Comparison of ENCODE assay signal across 1 cellular context in the genomic region with DNA sequence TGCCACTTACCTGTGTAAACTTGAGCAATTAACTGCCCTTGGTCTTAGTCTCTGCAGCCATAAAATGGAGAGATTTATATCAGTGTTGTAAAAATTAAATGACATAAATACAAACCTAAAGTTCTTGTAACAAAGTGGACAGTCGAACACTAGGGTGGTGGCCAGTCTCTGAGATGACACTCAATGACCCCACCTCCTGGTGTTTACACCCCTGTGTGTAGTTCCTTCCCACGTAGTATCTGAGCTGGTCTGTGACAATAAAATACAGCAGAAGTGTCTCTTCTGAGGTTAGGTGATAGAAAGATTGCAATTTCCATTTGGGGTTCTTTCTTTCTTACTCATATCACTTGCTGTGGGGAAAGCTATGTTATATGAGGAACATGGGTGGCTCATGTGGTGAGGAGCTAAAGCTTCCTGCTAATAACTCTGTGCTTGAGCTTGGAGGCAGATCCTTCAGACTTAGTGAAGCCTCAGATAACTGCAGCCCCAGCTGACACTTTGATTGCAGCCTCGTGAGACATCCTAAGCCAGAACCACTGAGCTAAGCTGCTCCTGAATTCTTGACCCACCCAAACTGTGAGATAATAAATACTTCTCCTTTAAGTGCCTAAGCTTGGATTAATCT.
TF ChIP-seq lines count a peak whose summit lies in the region.

No MANE protein-coding gene starts in this region.

TF ChIP-seq in SK-N-SH, 30 proteins besides CTCF, POLR2A, EP300 and RAD21 (continued from another document):
- TF ChIP-seq, protein P1, sequence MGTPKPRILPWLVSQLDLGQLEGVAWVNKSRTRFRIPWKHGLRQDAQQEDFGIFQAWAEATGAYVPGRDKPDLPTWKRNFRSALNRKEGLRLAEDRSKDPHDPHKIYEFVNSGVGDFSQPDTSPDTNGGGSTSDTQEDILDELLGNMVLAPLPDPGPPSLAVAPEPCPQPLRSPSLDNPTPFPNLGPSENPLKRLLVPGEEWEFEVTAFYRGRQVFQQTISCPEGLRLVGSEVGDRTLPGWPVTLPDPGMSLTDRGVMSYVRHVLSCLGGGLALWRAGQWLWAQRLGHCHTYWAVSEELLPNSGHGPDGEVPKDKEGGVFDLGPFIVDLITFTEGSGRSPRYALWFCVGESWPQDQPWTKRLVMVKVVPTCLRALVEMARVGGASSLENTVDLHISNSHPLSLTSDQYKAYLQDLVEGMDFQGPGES (IDR thresholded peaks at IDR 0.05; ENCODE audit: low read depth, low read length): no peak
- TF ChIP-seq, protein P2, sequence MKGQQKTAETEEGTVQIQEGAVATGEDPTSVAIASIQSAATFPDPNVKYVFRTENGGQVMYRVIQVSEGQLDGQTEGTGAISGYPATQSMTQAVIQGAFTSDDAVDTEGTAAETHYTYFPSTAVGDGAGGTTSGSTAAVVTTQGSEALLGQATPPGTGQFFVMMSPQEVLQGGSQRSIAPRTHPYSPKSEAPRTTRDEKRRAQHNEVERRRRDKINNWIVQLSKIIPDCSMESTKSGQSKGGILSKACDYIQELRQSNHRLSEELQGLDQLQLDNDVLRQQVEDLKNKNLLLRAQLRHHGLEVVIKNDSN (IDR thresholded peaks at IDR 0.05; ENCODE audit: borderline replicate concordance, low read depth): no peak
- TF ChIP-seq USF2 (IDR thresholded peaks at IDR 0.05; ENCODE audit: borderline replicate concordance, low read depth, low read length) (no peak), TAF1 (IDR thresholded peaks at IDR 0.05; ENCODE audit: borderline replicate concordance, low read depth, low read length) (no peak)
TF ChIP-seq in SK-N-SH: peak in this region for 0.
